In genomic region chr1:229848762-229849677, GRCh38 we compare ENCODE assay signal across 8 cellular contexts.
DNase-seq lines count a peak whose midpoint lies in the region; ATAC-seq and TF ChIP-seq lines count a peak whose summit lies in the region.

No MANE protein-coding gene starts in this region.

- H3F3A ChIP-seq in SK-N-SH (replicated peaks; ENCODE audit: insufficient read depth) = no peaks in the 10 kb centered on the region

- peak; percentile 44 for TF ChIP-seq CTCF in SK-N-SH (IDR thresholded peaks at IDR 0.05)

- H3K4me1 ChIP-seq in SK-N-SH (ENCODE audit: control insufficient read depth in 1 of 2, insufficient read depth in 2 of 2, low read depth in 1 of 2, low read length in 1 of 2) = peaks cover 0 to 5% of the 10 kb centered on the region in 2 experiments; a peak in 1 of 4 replicates

- H3K4me2 ChIP-seq in SK-N-SH = no peak overlapping the region

- peak; percentile 47 for DNase-seq in DMS153 treated with DMSO at 0.1 percent for 48 hours (lab: John Stamatoyannopoulos, UW; ENCODE audit: unreplicated experiment)
- DNase-seq in HuH-7 (ENCODE audit: low spot score) = peak; percentile 66
- peak; percentile 48 for DNase-seq in SK-N-SH
- DNase-seq in iPS-NIHi7 (ENCODE audit: extremely low spot score) = peak; percentile 68
- no peak for DNase-seq in activated CD4-positive, alpha-beta T cell treated with anti-CD3 and anti-CD28 coated beads, Interleukin-2, amount 50 U/mL, for 1 hour

- no peak overlapping the region for H3K4me3 ChIP-seq in SK-N-SH (ENCODE audit: low read depth in 2 of 2, low read length in 1 of 2)

- H2AFZ ChIP-seq in SK-N-SH (ENCODE audit: low read depth) = no peak overlapping the region

- no peaks in the 10 kb centered on the region for H3K79me2 ChIP-seq in SK-N-SH (ENCODE audit: insufficient read depth)

- 29% methylated on average over 9 of the region's 9 CpGs for whole genome bisulfite sequencing in SK-N-SH (ENCODE audit: low lambda C conversion rate)

- H3K36me3 ChIP-seq in SK-N-SH (replicated peaks in 1 of 2; ENCODE audit: control insufficient read depth in 1 of 2, insufficient read depth in 2 of 2, low read length in 1 of 2) = no peaks in the 10 kb centered on the region

- peak; percentile 53 for TF ChIP-seq RAD21 in SK-N-SH (IDR thresholded peaks at IDR 0.05; ENCODE audit: low read length)

- no peak for TF ChIP-seq EP300 in SK-N-SH (IDR thresholded peaks at IDR 0.05; ENCODE audit: borderline replicate concordance in 1 of 2, low read depth in 1 of 2, low read length in 1 of 2)

- CTCF ChIA-PET in SK-N-SH (lab: Yijun Ruan, JAX) = interaction anchor here (0.7 to 1.9 kb wide), 15 partner anchors 10 to 247 kb away, joined by 3 to 6 read pairs (median 3); no protein-coding TSS in a partner anchor

- no peaks in the 10 kb centered on the region for H3K27me3 ChIP-seq in SK-N-SH (ENCODE audit: insufficient read depth)

- H3K9ac ChIP-seq in SK-N-SH = no peak overlapping the region

- H3K9me2 ChIP-seq in SK-N-SH = no peaks in the 10 kb centered on the region

- ATAC-seq in GM18498 (IDR thresholded peaks at IDR 0.05; ENCODE audit: unreplicated experiment) (no peak), GM19455 (IDR thresholded peaks at IDR 0.05; ENCODE audit: unreplicated experiment) (no peak), HG03457 (IDR thresholded peaks at IDR 0.05; ENCODE audit: unreplicated experiment) (no peak)

- H4K20me1 ChIP-seq in SK-N-SH (ENCODE audit: insufficient read depth) = no peaks in the 10 kb centered on the region

- H3K9me3 ChIP-seq in SK-N-SH = no peaks in the 10 kb centered on the region

- POLR2A ChIA-PET in SK-N-SH (lab: Yijun Ruan, JAX) = no interaction called here

- no peak overlapping the region for H3K27ac ChIP-seq in SK-N-SH (ENCODE audit: low read depth in 2 of 2, low read length in 1 of 2)

TF ChIP-seq in SK-N-SH, 30 proteins besides CTCF, POLR2A, EP300 and RAD21:
- TF ChIP-seq, protein P1, sequence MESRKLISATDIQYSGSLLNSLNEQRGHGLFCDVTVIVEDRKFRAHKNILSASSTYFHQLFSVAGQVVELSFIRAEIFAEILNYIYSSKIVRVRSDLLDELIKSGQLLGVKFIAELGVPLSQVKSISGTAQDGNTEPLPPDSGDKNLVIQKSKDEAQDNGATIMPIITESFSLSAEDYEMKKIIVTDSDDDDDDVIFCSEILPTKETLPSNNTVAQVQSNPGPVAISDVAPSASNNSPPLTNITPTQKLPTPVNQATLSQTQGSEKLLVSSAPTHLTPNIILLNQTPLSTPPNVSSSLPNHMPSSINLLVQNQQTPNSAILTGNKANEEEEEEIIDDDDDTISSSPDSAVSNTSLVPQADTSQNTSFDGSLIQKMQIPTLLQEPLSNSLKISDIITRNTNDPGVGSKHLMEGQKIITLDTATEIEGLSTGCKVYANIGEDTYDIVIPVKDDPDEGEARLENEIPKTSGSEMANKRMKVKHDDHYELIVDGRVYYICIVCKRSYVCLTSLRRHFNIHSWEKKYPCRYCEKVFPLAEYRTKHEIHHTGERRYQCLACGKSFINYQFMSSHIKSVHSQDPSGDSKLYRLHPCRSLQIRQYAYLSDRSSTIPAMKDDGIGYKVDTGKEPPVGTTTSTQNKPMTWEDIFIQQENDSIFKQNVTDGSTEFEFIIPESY (IDR thresholded peaks at IDR 0.05; ENCODE audit: borderline replicate concordance, low read depth) = no peak
- no peak for TF ChIP-seq NFIC (IDR thresholded peaks at IDR 0.05; ENCODE audit: borderline replicate concordance)
- TF ChIP-seq SMC3 (IDR thresholded peaks at IDR 0.05; ENCODE audit: low read depth, low read length) = 0 out of 2 replicates have a peak, but pooled peaks have one; percentile 3
TF ChIP-seq in SK-N-SH: peak in this region for 1.
